In the genomic region with DNA sequence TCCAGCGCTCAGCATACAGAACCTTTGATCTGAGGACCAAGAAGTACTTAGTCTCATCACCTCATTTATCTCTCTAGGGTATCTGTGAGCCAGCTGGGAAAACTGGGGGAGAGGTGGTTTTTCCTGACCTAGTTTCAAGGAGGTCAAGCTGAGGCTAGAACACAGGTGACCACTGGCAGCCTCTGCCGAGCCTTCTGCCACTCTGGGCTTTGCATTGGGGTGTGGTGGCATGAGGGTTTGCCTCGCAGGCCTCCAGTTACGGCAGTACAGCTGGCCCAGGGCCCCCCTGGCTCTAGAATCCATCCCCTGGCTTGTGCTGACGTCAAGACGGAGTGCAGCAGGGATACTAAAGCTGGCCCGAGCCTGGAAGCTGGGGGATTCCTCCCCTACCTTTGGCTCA, we compare ENCODE assay signal across 26 cellular contexts. TPM values are rescaled to one million over a fixed set of nuclear protein-coding genes. Genes with fewer than 3 reads are reported as not detected.
"Had no signal": no experiment of that assay in that cellular context is flagged by ENCODE, and none has a peak within 500 bp of the region (broad histone marks: within the 10 kb centered on the region; RNA-seq: fewer than 3 reads in every experiment).

No MANE protein-coding gene starts in this region.

- H3K9me3 ChIP-seq: tibial artery had no signal

- H3K4me1 ChIP-seq: tibial artery had no signal

- H3K4me1 Mint-ChIP-seq: activated B cell treated with CpG ODN at 0.5 μM for 24 hours, naive B cell had no signal

- H3K36me3 ChIP-seq: tibial artery had no signal

- H3K27ac ChIP-seq: tibial artery had no signal

- ATAC-seq: activated CD4-positive, alpha-beta T cell treated with anti-CD3 and anti-CD28 coated beads for 36 hours; activated T-cell treated with anti-CD3 and anti-CD28 coated beads, Interleukin-2, amount 50 U/mL, for 4 hours; left ventricle myocardium superior; SK-N-SH treated with all-trans-retinoic acid at 6 μM for 48 hours; stimulated activated naive CD8-positive, alpha-beta T cell treated with anti-CD3 and anti-CD28 coated beads, Interleukin-15, Interleukin-2, amounts not matched to agents 100 U/mL and 50 U/mL, for 24 hours had no signal

- DNase-seq: activated B cell treated with CpG ODN at 0.5 μM for 24 hours; activated CD4-positive, alpha-beta T cell treated with anti-CD3 and anti-CD28 coated beads for 36 hours; activated CD4-positive, alpha-beta T cell treated with anti-CD3 and anti-CD28 coated beads, Interleukin-2, amount 50 U/mL, for 4 hours; activated CD8-positive, alpha-beta memory T cell treated with anti-CD3 and anti-CD28 coated beads for 24 hours; activated CD8-positive, alpha-beta memory T cell treated with anti-CD3 and anti-CD28 coated beads, Interleukin-2, amount 50 U/mL, for 4 hours; activated effector memory CD4-positive, alpha-beta T cell treated with Interleukin-2 at 50 U/mL for 16 hours; activated naive CD4-positive, alpha-beta T cell treated with anti-CD3 and anti-CD28 coated beads for 36 hours; activated naive CD8-positive, alpha-beta T cell treated with anti-CD3 and anti-CD28 coated beads, Interleukin-2, amount 10 ng/mL, durations not matched to agents 7 days and 5 days; activated T-cell treated with anti-CD3 and anti-CD28 coated beads, Interleukin-2, amount 50 U/mL, for 4 hours; effector CD4-positive, alpha-beta T cell; erythroblast; foreskin melanocyte; glutamatergic neuron; hippocampal formation; left ventricle myocardium superior; mammary epithelial cell; naive B cell; stimulated activated CD4-positive, alpha-beta T cell treated with anti-CD3 and anti-CD28 coated beads, Interleukin-4, amount 100 ng/mL, for 24 hours; stimulated activated naive CD8-positive, alpha-beta T cell treated with anti-CD3 and anti-CD28 coated beads, Interleukin-15, Interleukin-2, amounts not matched to agents 100 U/mL and 50 U/mL, for 24 hours; T-helper 9 cell; tibial artery had no signal

- H3K27me3 ChIP-seq: tibial artery had no signal

- H3K4me3 ChIP-seq: tibial artery had no signal

- H3K27ac Mint-ChIP-seq: activated B cell treated with CpG ODN at 0.5 μM for 24 hours; activated CD4-positive, alpha-beta T cell treated with anti-CD3 and anti-CD28 coated beads for 36 hours; activated naive CD4-positive, alpha-beta T cell treated with anti-CD3 and anti-CD28 coated beads for 36 hours; activated naive CD8-positive, alpha-beta T cell treated with anti-CD3 and anti-CD28 coated beads, Interleukin-2, amount 10 ng/mL, durations not matched to agents 7 days and 5 days; dendritic cell treated with granulocyte-macrophage colony-stimulating factor and Interleukin-4, amounts not matched to agents 40 ng/mL and 50 ng/mL, for 4 days; naive B cell; progenitor cell of endocrine pancreas had no signal

- H3K9me3 Mint-ChIP-seq: activated B cell treated with CpG ODN at 0.5 μM for 24 hours; activated naive CD4-positive, alpha-beta T cell treated with anti-CD3 and anti-CD28 coated beads for 36 hours; activated naive CD8-positive, alpha-beta T cell treated with anti-CD3 and anti-CD28 coated beads, Interleukin-2, amount 10 ng/mL, durations not matched to agents 7 days and 5 days; activated T-cell treated with anti-CD3 and anti-CD28 coated beads, Interleukin-2, amount 50 U/mL, for 4 hours; dendritic cell treated with granulocyte-macrophage colony-stimulating factor and Interleukin-4, amounts not matched to agents 40 ng/mL and 50 ng/mL, for 4 days; naive B cell; neural crest cell had no signal

- H3K4me3 Mint-ChIP-seq: activated B cell treated with CpG ODN at 0.5 μM for 24 hours; activated CD4-positive, alpha-beta T cell treated with anti-CD3 and anti-CD28 coated beads for 36 hours; activated naive CD4-positive, alpha-beta T cell treated with anti-CD3 and anti-CD28 coated beads for 36 hours; activated naive CD8-positive, alpha-beta T cell treated with anti-CD3 and anti-CD28 coated beads, Interleukin-2, amount 10 ng/mL, durations not matched to agents 7 days and 5 days; activated T-cell treated with anti-CD3 and anti-CD28 coated beads, Interleukin-2, amount 50 U/mL, for 4 hours; dendritic cell treated with granulocyte-macrophage colony-stimulating factor and Interleukin-4, amounts not matched to agents 40 ng/mL and 50 ng/mL, for 4 days; neural crest cell had no signal

- H3K36me3 Mint-ChIP-seq: activated naive CD8-positive, alpha-beta T cell treated with anti-CD3 and anti-CD28 coated beads, Interleukin-2, amount 10 ng/mL, durations not matched to agents 7 days and 5 days; naive B cell had no signal

RNA-seq across cellular contexts. Expression of a gene that starts 34.7 kb away (rescaled TPM):
- total RNA-seq: activated B cell treated with CpG ODN at 0.5 μM for 24 hours, neural crest cell had no signal

RNA-seq across cellular contexts. Expression of a gene that starts 45.2 kb away (rescaled TPM):
- total RNA-seq: activated naive CD4-positive, alpha-beta T cell treated with anti-CD3 and anti-CD28 coated beads for 36 hours; activated naive CD8-positive, alpha-beta T cell treated with anti-CD3 and anti-CD28 coated beads, Interleukin-2, amount 10 ng/mL, durations not matched to agents 7 days and 5 days; T-helper 1 cell treated with Interleukin-12 subunit alpha and Interleukin-12 subunit beta and Interleukin-4 antibody, amounts not matched to agents 30 ng/mL and 1 ng/mL, for 36 hours had no signal
